10 cellular contexts compared by ENCODE assay signal in the genomic region with DNA sequence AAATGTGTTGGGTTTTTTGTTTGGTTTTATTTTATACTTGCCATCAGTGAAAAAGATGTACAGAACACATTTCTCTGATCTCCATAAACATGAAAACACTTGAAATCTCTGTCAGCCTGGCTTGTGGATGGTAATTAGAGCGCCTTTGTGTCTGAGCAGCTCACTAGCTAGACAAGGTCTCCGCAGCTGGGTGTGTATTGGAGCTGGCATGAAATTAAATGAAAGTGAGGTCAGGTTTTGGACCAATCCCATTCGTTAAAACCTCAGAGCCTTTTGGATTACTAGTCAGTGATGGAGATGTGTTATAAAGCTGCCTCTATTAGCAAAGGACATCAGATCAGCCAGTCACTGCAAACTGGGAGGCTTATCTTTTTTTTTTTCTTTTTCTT. TPM values are rescaled to one million over a fixed set of nuclear protein-coding genes. Genes with fewer than 3 reads are reported as not detected.
A peak's percentile ranks its signal among the peaks of the same experiment; 100 is the strongest.
DNase-seq lines count a peak whose midpoint lies in the region; ATAC-seq and TF ChIP-seq lines count a peak whose summit lies in the region.
"Had no signal": no experiment of that assay in that cellular context is flagged by ENCODE, and none has a peak within 500 bp of the region (broad histone marks: within the 10 kb centered on the region; RNA-seq: fewer than 3 reads in every experiment).

No MANE protein-coding gene starts in this region.

- H3K9me3 Mint-ChIP-seq in activated CD8-positive, alpha-beta T cell treated with anti-CD3 and anti-CD28 coated beads for 36 hours: no peaks in the 10 kb centered on the region

- intact Hi-C loops in left ventricle myocardium inferior (cut with micrococcal nuclease): no loop called here
- intact Hi-C loops in left cardiac atrium (cut with DNase I): no loop called here
- intact Hi-C loops in activated CD8-positive, alpha-beta T cell treated with anti-CD3 and anti-CD28 coated beads for 36 hours (cut with micrococcal nuclease): no loop called here

- CTCF ChIA-PET in activated CD8-positive, alpha-beta T cell treated with anti-CD3 and anti-CD28 coated beads for 36 hours (lab: Charles Lee): interaction anchor here (1.1 to 3.0 kb wide), 2 partner anchors 12 to 43 kb away, joined by 4 to 15 read pairs; partner anchors contain the start of gene FRAT2

- H3K36me3 ChIP-seq in left ventricle myocardium inferior (no peaks in the 10 kb centered on the region), upper lobe of left lung (no peaks in the 10 kb centered on the region)

- peaks cover 2% of the 10 kb centered on the region for H3K27me3 Mint-ChIP-seq in activated CD8-positive, alpha-beta T cell treated with anti-CD3 and anti-CD28 coated beads for 36 hours

- H3K4me1 Mint-ChIP-seq in activated CD8-positive, alpha-beta T cell treated with anti-CD3 and anti-CD28 coated beads for 36 hours (ENCODE audit: low read depth): peaks cover 21% of the 10 kb centered on the region

- TF ChIP-seq EP300 in upper lobe of left lung (IDR thresholded peaks at IDR 0.05): no peak

- H3K9me3 ChIP-seq in left ventricle myocardium inferior (replicated peaks) (no peaks in the 10 kb centered on the region), upper lobe of left lung (no peaks in the 10 kb centered on the region)
- H3K9me3 ChIP-seq: Caco-2 had no signal

- no peak for TF ChIP-seq CTCF in left ventricle myocardium inferior (IDR thresholded peaks at IDR 0.05; ENCODE audit: borderline replicate concordance)
- TF ChIP-seq CTCF in activated CD8-positive, alpha-beta T cell treated with anti-CD3 and anti-CD28 coated beads for 36 hours (IDR thresholded peaks at IDR 0.05): no peak
- no peak for TF ChIP-seq CTCF in upper lobe of left lung (IDR thresholded peaks at IDR 0.05)

- H3K27ac ChIP-seq in left ventricle myocardium inferior (replicated peaks) (peak overlapping the region; percentile 99), upper lobe of left lung (peak overlapping the region; percentile 3 to 100 (median 67))

- H3K27me3 ChIP-seq in left ventricle myocardium inferior (ENCODE audit: low read depth) (no peaks in the 10 kb centered on the region), upper lobe of left lung (no peaks in the 10 kb centered on the region)

- H3K4me3 Mint-ChIP-seq in activated CD8-positive, alpha-beta T cell treated with anti-CD3 and anti-CD28 coated beads for 36 hours: peak overlapping the region; percentile 83

- H3K4me3 ChIP-seq in left ventricle myocardium inferior (peak overlapping the region; percentile 92), upper lobe of left lung (peak overlapping the region in 2 of 4 donors; percentile 89 to 90)

- POLR2A ChIA-PET in activated CD8-positive, alpha-beta T cell treated with anti-CD3 and anti-CD28 coated beads for 36 hours (lab: Charles Lee): interaction anchor here (1.4 to 2.8 kb wide), 2 partner anchors 12 to 30 kb away, joined by 3 to 18 read pairs; partner anchors contain the start of gene FRAT2

- H3K27ac Mint-ChIP-seq in activated CD8-positive, alpha-beta T cell treated with anti-CD3 and anti-CD28 coated beads for 36 hours: no peak overlapping the region

- no peak for DNase-seq in left ventricle myocardium inferior
- no peak for DNase-seq in left cardiac atrium
- DNase-seq in activated CD8-positive, alpha-beta T cell treated with anti-CD3 and anti-CD28 coated beads for 36 hours: no peak
- peak; percentile 63 for DNase-seq in medulla oblongata (ENCODE audit: extremely low spot score)
- DNase-seq in upper lobe of left lung: no peak
- DNase-seq in OCI-M2 (lab: John Stamatoyannopoulos, UW; ENCODE audit: unreplicated experiment): no peak
- no peak for DNase-seq in AG08395 (ENCODE audit: low spot score)
- DNase-seq: Caco-2 had no signal

- H3K4me1 ChIP-seq in left ventricle myocardium inferior (peaks cover 39% of the 10 kb centered on the region), upper lobe of left lung (peaks cover 21 to 34% (median 27%) of the 10 kb centered on the region in 4 donors)

- no peaks in the 10 kb centered on the region for H3K36me3 Mint-ChIP-seq in activated CD8-positive, alpha-beta T cell treated with anti-CD3 and anti-CD28 coated beads for 36 hours (ENCODE audit: low read depth)

- no peak for TF ChIP-seq POLR2A in upper lobe of left lung (IDR thresholded peaks at IDR 0.05)

- ATAC-seq in left cardiac atrium (no peak), upper lobe of left lung (ENCODE audit: low FRiP score in 2 of 2) (no peak), HG03342 (IDR thresholded peaks at IDR 0.05; ENCODE audit: unreplicated experiment) (no peak)
- no peak for ATAC-seq in activated CD8-positive, alpha-beta T cell treated with anti-CD3 and anti-CD28 coated beads for 36 hours
- ATAC-seq: HCT116 had no signal

- WGBS in upper lobe of left lung, 2 donors: 82 to 92% methylated on average over 3 of the region's 3 CpGs

RNA-seq across cellular contexts. Expression of gene FRAT1, which starts 2.7 kb away (rescaled TPM):
- total RNA-seq in left ventricle myocardium inferior (4.2 TPM), left cardiac atrium (1 to 10 TPM; 2.1 to 6.2 TPM), upper lobe of left lung (10 to 100 TPM in 5 of 6 donors, 1 to 10 TPM in 1; 8.9 to 20.2 (median 15.4) TPM)
- 1 to 10 TPM; 3.0 to 3.2 TPM for total RNA-seq in activated CD8-positive, alpha-beta T cell treated with anti-CD3 and anti-CD28 coated beads for 36 hours

RNA-seq across cellular contexts. Expression of gene FRAT2, which starts 12.7 kb away (rescaled TPM):
- total RNA-seq in left ventricle myocardium inferior (5.9 TPM), left cardiac atrium (1 to 10 TPM; 4.9 to 7.6 TPM), upper lobe of left lung (10 to 100 TPM; 19.0 to 33.3 (median 29.5) TPM)
- total RNA-seq in activated CD8-positive, alpha-beta T cell treated with anti-CD3 and anti-CD28 coated beads for 36 hours: 1 to 10 TPM; 5.6 to 6.4 TPM

RNA-seq across cellular contexts. Expression of gene ARHGAP19, which starts 29.4 kb away (rescaled TPM):
- 4.2 TPM for total RNA-seq in left ventricle myocardium inferior
- 1 to 10 TPM; 4.4 to 7.6 TPM for total RNA-seq in left cardiac atrium
- 10 to 100 TPM; 42.3 to 53.2 TPM for total RNA-seq in activated CD8-positive, alpha-beta T cell treated with anti-CD3 and anti-CD28 coated beads for 36 hours
- total RNA-seq in upper lobe of left lung: 10 to 100 TPM in 3 of 6 donors, 1 to 10 TPM in 3; 3.8 to 19.9 (median 10.9) TPM
